8 cellular contexts compared by ENCODE assay signal in genomic region chr3:49092948-49093852, GRCh38. TPM values are rescaled to one million over a fixed set of nuclear protein-coding genes. Genes with fewer than 3 reads are reported as not detected.
DNase-seq lines count a peak whose midpoint lies in the region; ATAC-seq, FAIRE-seq and TF ChIP-seq lines count a peak whose summit lies in the region.

No MANE protein-coding gene starts in this region.

- H4K20me1 ChIP-seq in keratinocyte (ENCODE audit: control insufficient read depth, extremely low read depth, insufficient read depth, low read length): no peaks in the 10 kb centered on the region

- peaks cover 9 to 19% of the 10 kb centered on the region in 2 experiments for H3K36me3 ChIP-seq in keratinocyte (ENCODE audit: control insufficient read depth in 2 of 2, extremely low read depth in 1 of 2, insufficient read depth in 2 of 2, low read length in 2 of 2)

- DNase-seq in NCI-H1436 (lab: John Stamatoyannopoulos, UW) (peak; percentile 44), NCI-H1436 treated with DMSO at 0.1 percent for 48 hours (lab: John Stamatoyannopoulos, UW) (no peak), NCI-H2029 (lab: John Stamatoyannopoulos, UW) (peak; percentile 45), keratinocyte (ENCODE audit: low read depth, low spot score) (peak; percentile 45)
- peak; percentile 68 to 74 (median 72) for DNase-seq in activated CD4-positive, CD25-positive, alpha-beta regulatory T cell (lab: John Stamatoyannopoulos, UW)
- peak; percentile 76 for DNase-seq in central memory CD4-positive, alpha-beta T cell
- peak; percentile 67 to 76 (median 73) for DNase-seq in stimulated activated CD4-positive, alpha-beta T cell treated with anti-CD3 and anti-CD28 coated beads, Interleukin-12 subunit alpha, Interleukin-12 subunit beta, amount 100 ng/mL, for 48 hours (ENCODE audit: low read depth in 2 of 3, low spot score in 1 of 3)

- peaks cover 13% of the 10 kb centered on the region for H3K4me1 ChIP-seq in keratinocyte (ENCODE audit: control insufficient read depth, extremely low read depth, insufficient read depth, low read length)

- H3K9ac ChIP-seq in keratinocyte (ENCODE audit: control insufficient read depth, extremely low read depth, insufficient read depth, low read length): peak overlapping the region; percentile 94

- H3K27ac ChIP-seq in keratinocyte (ENCODE audit: control insufficient read depth, insufficient read depth, low read length): peak overlapping the region; percentile 86

- FAIRE-seq in keratinocyte (lab: Jason Lieb, UNC): no peak

- H3K9me1 ChIP-seq in keratinocyte (ENCODE audit: control insufficient read depth, extremely low read depth, insufficient read depth, low read length): no peaks in the 10 kb centered on the region

- peak overlapping the region; percentile 58 to 96 (median 80) for H3K4me3 ChIP-seq in keratinocyte (ENCODE audit: control insufficient read depth in 2 of 3, extremely low read depth in 1 of 3, insufficient read depth in 2 of 3, low read depth in 1 of 3, low read length in 3 of 3)

- no peak for TF ChIP-seq CTCF in keratinocyte (optimal IDR thresholded peaks at IDR 0.05 in 1 of 3, IDR thresholded peaks at IDR 0.05 in 1 of 3, conservative IDR thresholded peaks at IDR 0.05 in 1 of 3; ENCODE audit: extremely low read depth in 1 of 3, insufficient read depth in 2 of 3, low read length in 3 of 3)

- peak overlapping the region; percentile 92 for H3K4me2 ChIP-seq in keratinocyte (ENCODE audit: control insufficient read depth, extremely low read depth, insufficient read depth, low read depth, low read length)

- no peaks in the 10 kb centered on the region for H3K27me3 ChIP-seq in keratinocyte (ENCODE audit: control insufficient read depth, extremely low read depth, insufficient read depth, low read length)

- peaks cover 51% of the 10 kb centered on the region for H3K79me2 ChIP-seq in keratinocyte (ENCODE audit: control insufficient read depth, insufficient read depth, low read length)

- H2AFZ ChIP-seq in keratinocyte (ENCODE audit: control insufficient read depth, low read length): peak overlapping the region; percentile 1

- H3K9me3 ChIP-seq in keratinocyte (ENCODE audit: control insufficient read depth, low read depth, low read length): no peaks in the 10 kb centered on the region

- ATAC-seq in HG02870 (IDR thresholded peaks at IDR 0.05; ENCODE audit: unreplicated experiment): peak; percentile 31

- dilution Hi-C loops in keratinocyte (cut with MboI; ENCODE audit: extremely low pct_ligation_motif_present, low sequenced_read_pairs): no loop called here

RNA-seq across cellular contexts. Expression of gene QRICH1, which starts 0.7 kb away (rescaled TPM):
- 60.4 to 79.5 TPM (median 71.2 TPM) in 3 replicates for polyA plus RNA-seq in keratinocyte
- polyA plus RNA-seq in keratinocyte (2011; ENCODE audit: low read depth): 130 TPM
- polyA plus RNA-seq in keratinocyte (2011; cell fraction: cytosol; rRNA removed): 40.7 and 58.7 TPM in 2 replicates
- polyA plus RNA-seq in keratinocyte (2011; cell fraction: nucleus; rRNA removed): 156 and 179 TPM in 2 replicates
- 35.9 and 38.4 TPM in 2 replicates for polyA plus RNA-seq in keratinocyte (2012; ENCODE audit: low replicate concordance)
- polyA minus RNA-seq in keratinocyte: 89.7 to 118 TPM (median 101 TPM) in 3 replicates
- polyA minus RNA-seq in keratinocyte (2011; cell fraction: cytosol; rRNA and poly(A)+ RNA removed): 70.0 TPM
- polyA minus RNA-seq in keratinocyte (2011; cell fraction: nucleus; rRNA and poly(A)+ RNA removed): 35.2 and 61.8 TPM in 2 replicates

RNA-seq across cellular contexts. Expression of gene QARS1, which starts 11.4 kb away (rescaled TPM):
- 131 to 177 TPM (median 162 TPM) in 3 replicates for polyA plus RNA-seq in keratinocyte
- 138 TPM for polyA plus RNA-seq in keratinocyte (2011; ENCODE audit: low read depth)
- polyA plus RNA-seq in keratinocyte (2011; cell fraction: cytosol; rRNA removed): 93.9 and 130 TPM in 2 replicates
- polyA plus RNA-seq in keratinocyte (2011; cell fraction: nucleus; rRNA removed): 323 and 380 TPM in 2 replicates
- polyA plus RNA-seq in keratinocyte (2012; ENCODE audit: low replicate concordance): 145 and 197 TPM in 2 replicates
- 135 to 414 TPM (median 182 TPM) in 3 replicates for polyA minus RNA-seq in keratinocyte
- polyA minus RNA-seq in keratinocyte (2011; cell fraction: cytosol; rRNA and poly(A)+ RNA removed): 87.5 TPM
- polyA minus RNA-seq in keratinocyte (2011; cell fraction: nucleus; rRNA and poly(A)+ RNA removed): 154 and 187 TPM in 2 replicates

RNA-seq across cellular contexts. Expression of gene USP19, which starts 27.4 kb away (rescaled TPM):
- polyA plus RNA-seq in keratinocyte: 21.2 to 31.5 TPM (median 23.1 TPM) in 3 replicates
- polyA plus RNA-seq in keratinocyte (2011; ENCODE audit: low read depth): 35.5 TPM
- polyA plus RNA-seq in keratinocyte (2011; cell fraction: cytosol; rRNA removed): 13.6 and 18.6 TPM in 2 replicates
- polyA plus RNA-seq in keratinocyte (2011; cell fraction: nucleus; rRNA removed): 45.9 and 55.6 TPM in 2 replicates
- 18.7 and 20.6 TPM in 2 replicates for polyA plus RNA-seq in keratinocyte (2012; ENCODE audit: low replicate concordance)
- polyA minus RNA-seq in keratinocyte: 53.1 to 71.7 TPM (median 68.1 TPM) in 3 replicates
- 28.0 TPM for polyA minus RNA-seq in keratinocyte (2011; cell fraction: cytosol; rRNA and poly(A)+ RNA removed)
- polyA minus RNA-seq in keratinocyte (2011; cell fraction: nucleus; rRNA and poly(A)+ RNA removed): 38.9 and 46.4 TPM in 2 replicates

RNA-seq across cellular contexts. Expression of gene LAMB2, which starts 39.6 kb away (rescaled TPM):
- 108 to 193 TPM (median 127 TPM) in 3 replicates for polyA plus RNA-seq in keratinocyte
- polyA plus RNA-seq in keratinocyte (2011; ENCODE audit: low read depth): 71.7 TPM
- 17.9 and 28.8 TPM in 2 replicates for polyA plus RNA-seq in keratinocyte (2011; cell fraction: cytosol; rRNA removed)
- polyA plus RNA-seq in keratinocyte (2011; cell fraction: nucleus; rRNA removed): 704 and 806 TPM in 2 replicates
- 81.7 and 115 TPM in 2 replicates for polyA plus RNA-seq in keratinocyte (2012; ENCODE audit: low replicate concordance)
- polyA minus RNA-seq in keratinocyte: 267 to 518 TPM (median 288 TPM) in 3 replicates
- polyA minus RNA-seq in keratinocyte (2011; cell fraction: cytosol; rRNA and poly(A)+ RNA removed): 56.4 TPM
- 307 and 309 TPM in 2 replicates for polyA minus RNA-seq in keratinocyte (2011; cell fraction: nucleus; rRNA and poly(A)+ RNA removed)
